8 cellular contexts compared by ENCODE assay signal in genomic region chr7:100852048-100852872, GRCh38. TPM values are rescaled to one million over a fixed set of nuclear protein-coding genes. Genes with fewer than 3 reads are reported as not detected.
DNase-seq lines count a peak whose midpoint lies in the region; ATAC-seq and TF ChIP-seq lines count a peak whose summit lies in the region.

Gene SLC12A9, plus strand, starts transcription at chr7:100852713. Its CDS starts 1,485 bp downstream, at chr7:100854198.

- no peaks in the 10 kb centered on the region for H3K4me1 ChIP-seq in breast epithelium

- ATAC-seq in HG03095 (IDR thresholded peaks at IDR 0.05; ENCODE audit: unreplicated experiment): peak; percentile 92

- H3K9me3 ChIP-seq in breast epithelium: no peaks in the 10 kb centered on the region

- DNase-seq in 8988T: peak; percentile 91
- DNase-seq in NCI-H2171 treated with DMSO at 0.1 percent for 48 hours (lab: John Stamatoyannopoulos, UW): peak; percentile 91
- DNase-seq in breast epithelium (ENCODE audit: low spot score in 2 of 2): peak; percentile 83 to 87
- DNase-seq in iPS-NIHi11 (ENCODE audit: low spot score): peak; percentile 99

- H3K36me3 ChIP-seq in breast epithelium: no peaks in the 10 kb centered on the region

- H3K27ac ChIP-seq in VCaP (peak within 1 kb of the TSS; percentile 74), breast epithelium (peak within 1 kb of the TSS; percentile 40 to 60), skin epidermis (peak within 1 kb of the TSS in 20 of 21 experiments; percentile 31 to 88 (median 74))

- TF ChIP-seq CTCF in VCaP (conservative IDR thresholded peaks at IDR 0.05) (peak; percentile 92), breast epithelium (IDR thresholded peaks at IDR 0.05) (peak; percentile 90 to 97 (median 96))

- peak; percentile 39 for TF ChIP-seq POLR2A in GM18526 (IDR thresholded peaks at IDR 0.05; ENCODE audit: extremely low read depth, insufficient read length)
- TF ChIP-seq POLR2A in breast epithelium (IDR thresholded peaks at IDR 0.05): no peak

- H3K4me3 ChIP-seq in breast epithelium (peak within 1 kb of the TSS; percentile 65 to 92 (median 66)), skin epidermis (peak within 1 kb of the TSS; percentile 60 to 85 (median 69))

- intact Hi-C loops in breast epithelium (cut with DNase I; ENCODE audit: low total_unique reads): no loop called here

- no peaks in the 10 kb centered on the region for H3K27me3 ChIP-seq in breast epithelium

RNA-seq across cellular contexts. Expression of gene SLC12A9, which starts in this region (rescaled TPM):
- 10 to 100 TPM; 13.3 to 18.0 (median 16.7) TPM for total RNA-seq in breast epithelium

Comparison
In these comparisons a context has a peak if more than half of its experiments do, and no peak if none do; other contexts are left out.
1. Peak in every context shown above with its lines: DNase-seq, ATAC-seq, H3K4me3 ChIP-seq and H3K27ac ChIP-seq.